15 cellular contexts compared by ENCODE assay signal in genomic region chr4:114249561-114250356, GRCh38.
"Had no signal": no experiment of that assay in that cellular context is flagged by ENCODE, and none has a peak within 500 bp of the region (broad histone marks: within the 10 kb centered on the region; RNA-seq: fewer than 3 reads in every experiment).

No MANE protein-coding gene starts in this region.

- H2AFZ ChIP-seq: neural progenitor cell, parathyroid adenoma had no signal

- H3K4me2 ChIP-seq: neural progenitor cell had no signal

- H3K79me2 ChIP-seq: parathyroid adenoma had no signal

- H3K36me3 ChIP-seq: neural progenitor cell, right atrium auricular region, thyroid gland, vagina had no signal

- FAIRE-seq: kidney, small intestine had no signal

- DNase-seq: activated CD4-positive, alpha-beta T cell treated with anti-CD3 and anti-CD28 coated beads, Interleukin-2, amount 10 ng/mL, durations not matched to agents 7 days and 5 days; activated CD4-positive, CD25-positive, alpha-beta regulatory T cell; amniotic stem cell; cerebellar nuclear complex; kidney; left ventricle myocardium superior; midbrain; small intestine; thyroid gland had no signal

- H3K9me3 ChIP-seq: right atrium auricular region, thyroid gland, vagina had no signal

- H3K27ac ChIP-seq: neural progenitor cell, parathyroid adenoma, right atrium auricular region, thyroid gland, vagina had no signal

- H3K4me1 ChIP-seq: neural progenitor cell, parathyroid adenoma, right atrium auricular region, thyroid gland, vagina had no signal

- H3K9ac ChIP-seq: neural progenitor cell, parathyroid adenoma had no signal

- H3K4me3 ChIP-seq: neural progenitor cell, right atrium auricular region, thyroid gland, vagina had no signal

- H3K27me3 ChIP-seq: neural progenitor cell, right atrium auricular region, thyroid gland, vagina had no signal

- ATAC-seq: activated naive CD4-positive, alpha-beta T cell treated with anti-CD3 and anti-CD28 coated beads, Interleukin-2, amount 50 U/mL, for 72 hours; esophagus mucosa; left ventricle myocardium superior had no signal
